In the genomic region with DNA sequence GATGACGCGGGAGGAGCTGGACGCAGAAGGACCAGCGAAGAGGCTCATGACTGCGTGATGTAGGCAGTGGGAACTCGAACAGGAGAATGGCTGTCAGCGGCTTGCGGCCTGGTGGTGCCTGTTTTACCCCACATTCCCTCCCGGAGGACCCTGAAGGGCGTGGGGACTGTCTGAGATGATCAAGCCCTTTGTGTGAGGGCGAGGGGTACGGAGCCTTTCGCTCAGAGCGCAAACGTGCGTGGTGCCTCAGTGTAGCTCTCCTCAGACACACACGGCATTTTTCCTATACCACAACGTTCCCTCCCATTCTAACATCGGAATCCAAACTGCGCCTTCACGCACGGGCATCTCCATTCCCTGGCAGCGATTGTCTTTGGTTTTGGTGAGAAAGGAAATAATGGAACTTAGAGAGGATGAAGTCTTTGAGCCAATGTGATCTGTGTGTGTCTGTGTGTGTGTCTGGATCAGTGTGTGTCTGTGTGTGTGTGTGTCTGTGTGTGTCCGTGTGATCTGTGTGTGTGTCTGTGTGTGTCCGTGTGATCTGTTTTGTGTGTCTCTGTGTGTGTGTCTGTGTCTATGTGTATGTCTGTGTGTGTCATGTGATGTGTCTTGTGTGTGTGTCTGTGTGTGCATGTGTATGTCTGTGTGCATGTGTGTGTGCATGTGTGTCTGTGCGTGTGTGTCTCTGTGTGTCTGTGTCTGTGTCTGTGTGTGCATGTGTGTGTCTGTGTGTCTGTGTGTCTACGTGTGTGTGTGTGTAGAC, we compare ENCODE assay signal across 1 cellular context.
TF ChIP-seq lines count a peak whose summit lies in the region.

No MANE protein-coding gene starts in this region.

TF ChIP-seq in HepG2, 621 proteins besides CTCF, POLR2A, EP300 and RAD21 (continued from another document):
- TF ChIP-seq, protein P1, sequence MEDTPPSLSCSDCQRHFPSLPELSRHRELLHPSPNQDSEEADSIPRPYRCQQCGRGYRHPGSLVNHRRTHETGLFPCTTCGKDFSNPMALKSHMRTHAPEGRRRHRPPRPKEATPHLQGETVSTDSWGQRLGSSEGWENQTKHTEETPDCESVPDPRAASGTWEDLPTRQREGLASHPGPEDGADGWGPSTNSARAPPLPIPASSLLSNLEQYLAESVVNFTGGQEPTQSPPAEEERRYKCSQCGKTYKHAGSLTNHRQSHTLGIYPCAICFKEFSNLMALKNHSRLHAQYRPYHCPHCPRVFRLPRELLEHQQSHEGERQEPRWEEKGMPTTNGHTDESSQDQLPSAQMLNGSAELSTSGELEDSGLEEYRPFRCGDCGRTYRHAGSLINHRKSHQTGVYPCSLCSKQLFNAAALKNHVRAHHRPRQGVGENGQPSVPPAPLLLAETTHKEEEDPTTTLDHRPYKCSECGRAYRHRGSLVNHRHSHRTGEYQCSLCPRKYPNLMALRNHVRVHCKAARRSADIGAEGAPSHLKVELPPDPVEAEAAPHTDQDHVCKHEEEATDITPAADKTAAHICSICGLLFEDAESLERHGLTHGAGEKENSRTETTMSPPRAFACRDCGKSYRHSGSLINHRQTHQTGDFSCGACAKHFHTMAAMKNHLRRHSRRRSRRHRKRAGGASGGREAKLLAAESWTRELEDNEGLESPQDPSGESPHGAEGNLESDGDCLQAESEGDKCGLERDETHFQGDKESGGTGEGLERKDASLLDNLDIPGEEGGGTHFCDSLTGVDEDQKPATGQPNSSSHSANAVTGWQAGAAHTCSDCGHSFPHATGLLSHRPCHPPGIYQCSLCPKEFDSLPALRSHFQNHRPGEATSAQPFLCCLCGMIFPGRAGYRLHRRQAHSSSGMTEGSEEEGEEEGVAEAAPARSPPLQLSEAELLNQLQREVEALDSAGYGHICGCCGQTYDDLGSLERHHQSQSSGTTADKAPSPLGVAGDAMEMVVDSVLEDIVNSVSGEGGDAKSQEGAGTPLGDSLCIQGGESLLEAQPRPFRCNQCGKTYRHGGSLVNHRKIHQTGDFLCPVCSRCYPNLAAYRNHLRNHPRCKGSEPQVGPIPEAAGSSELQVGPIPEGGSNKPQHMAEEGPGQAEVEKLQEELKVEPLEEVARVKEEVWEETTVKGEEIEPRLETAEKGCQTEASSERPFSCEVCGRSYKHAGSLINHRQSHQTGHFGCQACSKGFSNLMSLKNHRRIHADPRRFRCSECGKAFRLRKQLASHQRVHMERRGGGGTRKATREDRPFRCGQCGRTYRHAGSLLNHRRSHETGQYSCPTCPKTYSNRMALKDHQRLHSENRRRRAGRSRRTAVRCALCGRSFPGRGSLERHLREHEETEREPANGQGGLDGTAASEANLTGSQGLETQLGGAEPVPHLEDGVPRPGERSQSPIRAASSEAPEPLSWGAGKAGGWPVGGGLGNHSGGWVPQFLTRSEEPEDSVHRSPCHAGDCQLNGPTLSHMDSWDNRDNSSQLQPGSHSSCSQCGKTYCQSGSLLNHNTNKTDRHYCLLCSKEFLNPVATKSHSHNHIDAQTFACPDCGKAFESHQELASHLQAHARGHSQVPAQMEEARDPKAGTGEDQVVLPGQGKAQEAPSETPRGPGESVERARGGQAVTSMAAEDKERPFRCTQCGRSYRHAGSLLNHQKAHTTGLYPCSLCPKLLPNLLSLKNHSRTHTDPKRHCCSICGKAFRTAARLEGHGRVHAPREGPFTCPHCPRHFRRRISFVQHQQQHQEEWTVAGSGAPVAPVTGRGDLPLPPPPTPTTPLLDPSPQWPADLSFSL (CRISPR knock-in tag; IDR thresholded peaks at IDR 0.05), result peak; percentile 87; the same call in 1 of the 2 replicates
- TF ChIP-seq HOXD1 (CRISPR knock-in tag; IDR thresholded peaks at IDR 0.05) (no peak), SALL1 (CRISPR knock-in tag; IDR thresholded peaks at IDR 0.05) (0 out of 2 replicates have a peak, but pooled peaks have one; percentile 11), SP2 (CRISPR knock-in tag; IDR thresholded peaks at IDR 0.05) (peak; percentile 32; the same call in 1 of the 2 replicates), ZNF605 (CRISPR knock-in tag; IDR thresholded peaks at IDR 0.05) (no peak), ZNF207 (IDR thresholded peaks at IDR 0.05; ENCODE audit: borderline replicate concordance) (peak; percentile 97), FOXA1 (IDR thresholded peaks at IDR 0.05) (peak; percentile 47; the same call in 1 of the 2 replicates), FOXA1 (CRISPR knock-in tag; IDR thresholded peaks at IDR 0.05) (no peak), IKZF4 (CRISPR knock-in tag; IDR thresholded peaks at IDR 0.05; ENCODE audit: borderline replicate concordance, low read depth, not compliant biosample characterization) (no peak)
- TF ChIP-seq, protein P2, sequence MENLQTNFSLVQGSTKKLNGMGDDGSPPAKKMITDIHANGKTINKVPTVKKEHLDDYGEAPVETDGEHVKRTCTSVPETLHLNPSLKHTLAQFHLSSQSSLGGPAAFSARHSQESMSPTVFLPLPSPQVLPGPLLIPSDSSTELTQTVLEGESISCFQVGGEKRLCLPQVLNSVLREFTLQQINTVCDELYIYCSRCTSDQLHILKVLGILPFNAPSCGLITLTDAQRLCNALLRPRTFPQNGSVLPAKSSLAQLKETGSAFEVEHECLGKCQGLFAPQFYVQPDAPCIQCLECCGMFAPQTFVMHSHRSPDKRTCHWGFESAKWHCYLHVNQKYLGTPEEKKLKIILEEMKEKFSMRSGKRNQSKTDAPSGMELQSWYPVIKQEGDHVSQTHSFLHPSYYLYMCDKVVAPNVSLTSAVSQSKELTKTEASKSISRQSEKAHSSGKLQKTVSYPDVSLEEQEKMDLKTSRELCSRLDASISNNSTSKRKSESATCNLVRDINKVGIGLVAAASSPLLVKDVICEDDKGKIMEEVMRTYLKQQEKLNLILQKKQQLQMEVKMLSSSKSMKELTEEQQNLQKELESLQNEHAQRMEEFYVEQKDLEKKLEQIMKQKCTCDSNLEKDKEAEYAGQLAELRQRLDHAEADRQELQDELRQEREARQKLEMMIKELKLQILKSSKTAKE (CRISPR knock-in tag; IDR thresholded peaks at IDR 0.05; ENCODE audit: borderline replicate concordance), result 0 out of 2 replicates have a peak, but pooled peaks have one; percentile 39
- TF ChIP-seq, protein P3, sequence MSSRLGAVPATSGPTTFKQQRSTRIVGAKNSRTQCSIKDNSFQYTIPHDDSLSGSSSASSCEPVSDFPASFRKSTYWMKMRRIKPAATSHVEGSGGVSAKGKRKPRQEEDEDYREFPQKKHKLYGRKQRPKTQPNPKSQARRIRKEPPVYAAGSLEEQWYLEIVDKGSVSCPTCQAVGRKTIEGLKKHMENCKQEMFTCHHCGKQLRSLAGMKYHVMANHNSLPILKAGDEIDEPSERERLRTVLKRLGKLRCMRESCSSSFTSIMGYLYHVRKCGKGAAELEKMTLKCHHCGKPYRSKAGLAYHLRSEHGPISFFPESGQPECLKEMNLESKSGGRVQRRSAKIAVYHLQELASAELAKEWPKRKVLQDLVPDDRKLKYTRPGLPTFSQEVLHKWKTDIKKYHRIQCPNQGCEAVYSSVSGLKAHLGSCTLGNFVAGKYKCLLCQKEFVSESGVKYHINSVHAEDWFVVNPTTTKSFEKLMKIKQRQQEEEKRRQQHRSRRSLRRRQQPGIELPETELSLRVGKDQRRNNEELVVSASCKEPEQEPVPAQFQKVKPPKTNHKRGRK (CRISPR knock-in tag; IDR thresholded peaks at IDR 0.05), result no peak
